In genomic region chr15:92801774-92802464, GRCh38 we compare ENCODE assay signal across 9 cellular contexts.
DNase-seq lines count a peak whose midpoint lies in the region; ATAC-seq and TF ChIP-seq lines count a peak whose summit lies in the region.
"Had no signal": no experiment of that assay in that cellular context is flagged by ENCODE, and none has a peak within 500 bp of the region (broad histone marks: within the 10 kb centered on the region; RNA-seq: fewer than 3 reads in every experiment).

No MANE protein-coding gene starts in this region.

- H3K36me3 ChIP-seq in upper lobe of left lung = no peaks in the 10 kb centered on the region

- CTCF ChIA-PET in activated CD4-positive, alpha-beta memory T cell treated with anti-CD3 and anti-CD28 coated beads for 36 hours (lab: Charles Lee) = interaction anchor here (0.7 to 1.8 kb wide), 9 partner anchors 43 to 234 kb away, joined by 3 to 4 read pairs (median 3); no protein-coding TSS in a partner anchor
- CTCF ChIA-PET in activated CD4-positive, alpha-beta memory T cell treated with anti-CD3 and anti-CD28 coated beads, Interleukin-2, amount 10 ng/mL, durations not matched to agents 7 days and 5 days (lab: Charles Lee) = interaction anchor here (0.8 to 2.8 kb wide), 7 partner anchors 13 to 216 kb away, joined by 3 to 10 read pairs (median 4); no protein-coding TSS in a partner anchor

- peak overlapping the region; percentile 49 to 98 (median 92) for H3K27ac ChIP-seq in upper lobe of left lung

- no peak for TF ChIP-seq POLR2A in upper lobe of left lung (IDR thresholded peaks at IDR 0.05)

- peak in 1 of 2 donors; percentile 53 for ATAC-seq in upper lobe of left lung (ENCODE audit: low FRiP score in 2 of 2)
- ATAC-seq in HG02840 (IDR thresholded peaks at IDR 0.05; ENCODE audit: low FRiP score, unreplicated experiment) = no peak
- no peak for ATAC-seq in GM19455 (IDR thresholded peaks at IDR 0.05; ENCODE audit: unreplicated experiment)

- no peak for DNase-seq in activated CD4-positive, alpha-beta memory T cell treated with anti-CD3 and anti-CD28 coated beads for 36 hours
- no peak for DNase-seq in activated CD4-positive, alpha-beta memory T cell treated with anti-CD3 and anti-CD28 coated beads, Interleukin-2, amount 10 ng/mL, durations not matched to agents 7 days and 5 days
- DNase-seq in amniotic epithelial cell (ENCODE audit: low read depth) = peak; percentile 96
- peak; percentile 68 for DNase-seq in islet precursor cell
- peak in 1 of 2 donors; percentile 82 for DNase-seq in upper lobe of left lung
- no peak for DNase-seq in inferior parietal cortex (ENCODE audit: extremely low spot score)
- DNase-seq: CD4-positive, CD25-positive, alpha-beta regulatory T cell had no signal

- H3K27me3 Mint-ChIP-seq in activated CD4-positive, alpha-beta memory T cell treated with anti-CD3 and anti-CD28 coated beads for 36 hours = no peaks in the 10 kb centered on the region
- H3K27me3 Mint-ChIP-seq in activated CD4-positive, alpha-beta memory T cell treated with anti-CD3 and anti-CD28 coated beads, Interleukin-2, amount 10 ng/mL, durations not matched to agents 7 days and 5 days = no peaks in the 10 kb centered on the region
- H3K27me3 Mint-ChIP-seq: CD4-positive, CD25-positive, alpha-beta regulatory T cell had no signal

- peaks cover 31% of the 10 kb centered on the region for H3K4me1 Mint-ChIP-seq in activated CD4-positive, alpha-beta memory T cell treated with anti-CD3 and anti-CD28 coated beads for 36 hours (ENCODE audit: low read depth)
- H3K4me1 Mint-ChIP-seq in activated CD4-positive, alpha-beta memory T cell treated with anti-CD3 and anti-CD28 coated beads, Interleukin-2, amount 10 ng/mL, durations not matched to agents 7 days and 5 days = peaks cover 44% of the 10 kb centered on the region

- no peaks in the 10 kb centered on the region for H3K9me3 Mint-ChIP-seq in activated CD4-positive, alpha-beta memory T cell treated with anti-CD3 and anti-CD28 coated beads for 36 hours
- H3K9me3 Mint-ChIP-seq in activated CD4-positive, alpha-beta memory T cell treated with anti-CD3 and anti-CD28 coated beads, Interleukin-2, amount 10 ng/mL, durations not matched to agents 7 days and 5 days = no peaks in the 10 kb centered on the region

- no peak for TF ChIP-seq EP300 in upper lobe of left lung (IDR thresholded peaks at IDR 0.05)

- intact Hi-C loops in activated CD4-positive, alpha-beta memory T cell treated with anti-CD3 and anti-CD28 coated beads for 36 hours (cut with micrococcal nuclease) = no loop called here

- no peak for TF ChIP-seq CTCF in upper lobe of left lung (IDR thresholded peaks at IDR 0.05)

- no peaks in the 10 kb centered on the region for H3K9me3 ChIP-seq in upper lobe of left lung

- peak overlapping the region; percentile 18 for H3K27ac Mint-ChIP-seq in activated CD4-positive, alpha-beta memory T cell treated with anti-CD3 and anti-CD28 coated beads for 36 hours
- H3K27ac Mint-ChIP-seq in activated CD4-positive, alpha-beta memory T cell treated with anti-CD3 and anti-CD28 coated beads, Interleukin-2, amount 10 ng/mL, durations not matched to agents 7 days and 5 days = no peak overlapping the region
- H3K27ac Mint-ChIP-seq: CD4-positive, CD25-positive, alpha-beta regulatory T cell had no signal

- peaks cover 2% of the 10 kb centered on the region for H3K36me3 Mint-ChIP-seq in activated CD4-positive, alpha-beta memory T cell treated with anti-CD3 and anti-CD28 coated beads for 36 hours
- peaks cover 3% of the 10 kb centered on the region for H3K36me3 Mint-ChIP-seq in activated CD4-positive, alpha-beta memory T cell treated with anti-CD3 and anti-CD28 coated beads, Interleukin-2, amount 10 ng/mL, durations not matched to agents 7 days and 5 days (ENCODE audit: low read depth)
- H3K36me3 Mint-ChIP-seq: CD4-positive, CD25-positive, alpha-beta regulatory T cell had no signal

- H3K4me1 ChIP-seq in upper lobe of left lung = peaks cover 37 to 45% (median 38%) of the 10 kb centered on the region in 4 donors

- no peaks in the 10 kb centered on the region for H3K27me3 ChIP-seq in upper lobe of left lung

- WGBS in upper lobe of left lung, 2 donors = 50 to 71% methylated on average over 5 of the region's 5 CpGs

- POLR2A ChIA-PET in activated CD4-positive, alpha-beta memory T cell treated with anti-CD3 and anti-CD28 coated beads for 36 hours (lab: Charles Lee) = interaction anchor here (0.7 kb wide), 1 partner anchor 142 kb away, joined by 4 read pairs; no protein-coding TSS in a partner anchor
- POLR2A ChIA-PET in activated CD4-positive, alpha-beta memory T cell treated with anti-CD3 and anti-CD28 coated beads, Interleukin-2, amount 10 ng/mL, durations not matched to agents 7 days and 5 days (lab: Charles Lee) = interaction anchor here (1.1 to 15.1 kb wide), 5 partner anchors 30 to 115 kb away, joined by 4 to 678 read pairs (median 41); partner anchors contain the start of gene CHD2

- H3K4me3 ChIP-seq in upper lobe of left lung = no peak overlapping the region

- no peak overlapping the region for H3K4me3 Mint-ChIP-seq in activated CD4-positive, alpha-beta memory T cell treated with anti-CD3 and anti-CD28 coated beads for 36 hours
- H3K4me3 Mint-ChIP-seq in activated CD4-positive, alpha-beta memory T cell treated with anti-CD3 and anti-CD28 coated beads, Interleukin-2, amount 10 ng/mL, durations not matched to agents 7 days and 5 days = no peak overlapping the region

Comparison
In these comparisons a context has a peak if more than half of its experiments do, and no peak if none do; other contexts are left out.
1. DNase-seq: peak in amniotic epithelial cell (single experiment) and islet precursor cell (single experiment); none in activated CD4-positive, alpha-beta memory T cell treated with anti-CD3 and anti-CD28 coated beads for 36 hours (single experiment), activated CD4-positive, alpha-beta memory T cell treated with anti-CD3 and anti-CD28 coated beads, Interleukin-2, amount 10 ng/mL, durations not matched to agents 7 days and 5 days (single experiment) and inferior parietal cortex (single experiment).